ENCODE assay signal across 17 cellular contexts in the genomic region with DNA sequence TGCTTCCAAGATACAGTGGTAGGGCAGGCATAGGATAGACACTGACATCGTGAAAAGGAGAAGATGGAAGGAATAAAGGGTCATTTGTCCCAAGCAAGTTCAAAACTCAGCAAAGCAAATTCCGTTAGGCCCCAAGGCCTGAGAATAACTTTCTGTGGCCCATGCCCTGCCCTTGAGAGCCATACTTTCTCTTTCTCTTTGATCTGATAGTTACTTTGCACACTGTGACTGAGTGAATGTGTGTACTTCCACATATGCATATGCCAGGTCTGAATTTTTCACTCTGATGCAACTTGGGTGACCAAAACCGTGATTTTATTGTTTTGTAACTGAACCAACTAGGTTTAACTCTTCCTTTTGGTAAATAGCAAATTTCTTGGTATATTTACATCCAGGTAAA.
"Had no signal": no experiment of that assay in that cellular context is flagged by ENCODE, and none has a peak within 500 bp of the region (broad histone marks: within the 10 kb centered on the region; RNA-seq: fewer than 3 reads in every experiment).

No MANE protein-coding gene starts in this region.

- ATAC-seq: activated naive CD8-positive, alpha-beta T cell treated with anti-CD3 and anti-CD28 coated beads, Interleukin-2, amount 50 U/mL, for 24 hours; heart right ventricle; left cardiac atrium; natural killer cell treated with Interleukin-12 subunit alpha and Interleukin-12 subunit beta and Interleukin-15 and Interleukin-18, amount 100 ng/mL, for 72 hours had no signal

- DNase-seq: activated CD4-positive, alpha-beta memory T cell treated with anti-CD3 and anti-CD28 coated beads, Interleukin-2, amount 10 ng/mL, durations not matched to agents 7 days and 5 days; activated CD4-positive, alpha-beta T cell treated with anti-CD3 and anti-CD28 coated beads for 48 hours; activated effector memory CD4-positive, alpha-beta T cell treated with anti-CD3 and anti-CD28 coated beads, Interleukin-2, amount 50 U/mL, for 16 hours; activated naive CD4-positive, alpha-beta T cell treated with anti-CD3 and anti-CD28 coated beads, Interleukin-2, amount 50 U/mL, for 16 hours; activated naive CD8-positive, alpha-beta T cell treated with anti-CD3 and anti-CD28 coated beads, Interleukin-2, amount 50 U/mL, for 24 hours; activated T-cell treated with anti-CD3 and anti-CD28 coated beads for 4 hours; dermis blood vessel endothelial cell; effector CD8-positive, alpha-beta T cell; erythroblast; foreskin fibroblast; heart right ventricle; islet precursor cell; left cardiac atrium; retina; stimulated activated CD4-positive, alpha-beta T cell treated with anti-CD3 and anti-CD28 coated beads, Interleukin-4, amount 100 ng/mL, for 1 hour; stimulated activated naive CD4-positive, alpha-beta T cell had no signal
